8 cellular contexts compared by ENCODE assay signal in the genomic region with DNA sequence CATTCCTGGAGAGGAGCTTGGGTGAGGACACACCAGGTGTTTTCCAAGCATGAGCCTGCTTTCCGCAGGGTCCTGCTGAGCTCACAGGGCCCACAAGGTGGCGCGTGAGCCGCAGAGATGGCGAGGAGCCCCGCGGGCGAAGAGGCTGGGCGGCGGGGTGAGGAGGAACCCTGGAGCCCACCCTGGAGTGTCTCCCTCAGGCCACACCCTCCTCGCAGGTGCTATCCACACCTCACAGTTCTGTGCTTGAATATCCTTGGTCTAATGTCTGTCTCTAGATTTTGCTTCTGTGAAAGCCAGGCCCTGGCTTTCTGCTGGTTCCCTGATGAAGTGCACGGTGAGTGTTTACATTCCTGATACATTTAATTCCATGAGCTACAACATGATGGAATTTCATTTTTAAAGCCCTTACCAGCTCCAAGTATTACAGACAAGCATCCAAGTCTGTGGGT.
DNase-seq lines count a peak whose midpoint lies in the region; ATAC-seq and TF ChIP-seq lines count a peak whose summit lies in the region.

No MANE protein-coding gene starts in this region.

- H3K9me3 Mint-ChIP-seq in type B pancreatic cell, result no peaks in the 10 kb centered on the region
- H3K9me3 Mint-ChIP-seq in effector memory CD8-positive, alpha-beta T cell, result peaks cover 5 to 10% of the 10 kb centered on the region in 2 donors

- H3K27ac Mint-ChIP-seq in type B pancreatic cell, result no peak overlapping the region
- no peak overlapping the region for H3K27ac Mint-ChIP-seq in effector memory CD8-positive, alpha-beta T cell

- TF ChIP-seq CTCF in GM12874 (IDR thresholded peaks at IDR 0.05; ENCODE audit: insufficient read depth, low read depth, low read length), result peak; percentile 45
- peak; percentile 74 for TF ChIP-seq CTCF in type B pancreatic cell (conservative IDR thresholded peaks at IDR 0.05)

- H3K27me3 ChIP-seq in SJCRH30, result no peaks in the 10 kb centered on the region; the same call in 1 of the 2 replicates
- H3K27me3 ChIP-seq in effector memory CD4-positive, alpha-beta T cell (replicated peaks; ENCODE audit: control insufficient read depth, insufficient read depth, low read length, poor library complexity, severe bottlenecking), result no peaks in the 10 kb centered on the region

- no peaks in the 10 kb centered on the region for H3K4me1 Mint-ChIP-seq in type B pancreatic cell (ENCODE audit: unreplicated experiment)
- H3K4me1 Mint-ChIP-seq in effector memory CD8-positive, alpha-beta T cell (ENCODE audit: low read depth in 2 of 2), result no peaks in the 10 kb centered on the region

- H3K9me3 ChIP-seq in SJCRH30 (replicated peaks), result no peaks in the 10 kb centered on the region
- H3K9me3 ChIP-seq in effector memory CD4-positive, alpha-beta T cell (ENCODE audit: control insufficient read depth, low read length), result no peaks in the 10 kb centered on the region

- no peak overlapping the region for H3K4me3 ChIP-seq in SJCRH30
- no peak overlapping the region for H3K4me3 ChIP-seq in effector memory CD4-positive, alpha-beta T cell (ENCODE audit: insufficient read depth, low read depth, low read length, poor library complexity, severe bottlenecking)

- H3K36me3 Mint-ChIP-seq in type B pancreatic cell, result no peaks in the 10 kb centered on the region
- H3K36me3 Mint-ChIP-seq in effector memory CD8-positive, alpha-beta T cell (ENCODE audit: insufficient read depth), result no peaks in the 10 kb centered on the region

- peak; percentile 51 for ATAC-seq in HG02588 (IDR thresholded peaks at IDR 0.05; ENCODE audit: unreplicated experiment)
- no peak for ATAC-seq in effector memory CD8-positive, alpha-beta T cell (replicated peaks)

- DNase-seq in SJCRH30 (peak; percentile 20 to 42), iPS DF 4.7 (ENCODE audit: extremely low read depth, low spot score) (peak; percentile 11), type B pancreatic cell (ENCODE audit: extremely low spot score, unreplicated experiment) (no peak), CD1c-positive myeloid dendritic cell (ENCODE audit: extremely low spot score) (no peak)
- DNase-seq in effector memory CD8-positive, alpha-beta T cell, result no peak
- no peak for DNase-seq in effector memory CD4-positive, alpha-beta T cell

- no peaks in the 10 kb centered on the region for H3K27me3 Mint-ChIP-seq in type B pancreatic cell
- no peaks in the 10 kb centered on the region for H3K27me3 Mint-ChIP-seq in effector memory CD8-positive, alpha-beta T cell

- no peaks in the 10 kb centered on the region for H3K36me3 ChIP-seq in SJCRH30
- no peaks in the 10 kb centered on the region for H3K36me3 ChIP-seq in effector memory CD4-positive, alpha-beta T cell (ENCODE audit: control insufficient read depth, insufficient read depth, low read length)

- no peak overlapping the region for H3K27ac ChIP-seq in SJCRH30
- H3K27ac ChIP-seq in effector memory CD4-positive, alpha-beta T cell (ENCODE audit: insufficient read depth, low read length, poor library complexity, severe bottlenecking), result no peak overlapping the region

- no peaks in the 10 kb centered on the region for H3K4me1 ChIP-seq in SJCRH30
- H3K4me1 ChIP-seq in effector memory CD4-positive, alpha-beta T cell (ENCODE audit: control insufficient read depth, insufficient read depth, low read length, poor library complexity, severe bottlenecking), result no peaks in the 10 kb centered on the region

- H3K4me3 Mint-ChIP-seq in type B pancreatic cell, result no peak overlapping the region
- H3K4me3 Mint-ChIP-seq in effector memory CD8-positive, alpha-beta T cell, result no peak overlapping the region

Comparison
In these comparisons a context has a peak if more than half of its experiments do, and no peak if none do; other contexts are left out.
1. DNase-seq: peak in SJCRH30 (2 of 2) and iPS DF 4.7 (single experiment); none in type B pancreatic cell (single experiment), effector memory CD8-positive, alpha-beta T cell (0 of 3), CD1c-positive myeloid dendritic cell (single experiment) and effector memory CD4-positive, alpha-beta T cell (0 of 3).